Comparison of ENCODE assay signal across 19 cellular contexts in the genomic region with DNA sequence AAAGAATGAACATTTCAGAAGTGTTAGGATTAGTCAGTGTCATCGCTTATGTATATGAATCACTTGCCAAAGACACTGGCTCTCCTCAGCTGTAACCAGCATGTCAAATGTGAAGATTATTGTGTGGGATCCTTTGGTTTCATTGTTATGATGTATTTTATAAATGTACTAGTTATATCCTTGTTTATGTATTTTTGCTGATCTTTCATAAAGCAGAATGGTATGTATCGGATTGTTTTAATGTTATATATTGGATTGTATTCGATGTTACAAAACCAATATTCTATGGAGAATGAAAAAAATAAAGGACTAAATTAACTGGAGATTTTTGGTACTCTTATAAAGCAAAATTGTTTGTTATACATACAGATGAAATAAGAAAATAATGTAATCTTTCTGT. TPM values are rescaled to one million over a fixed set of nuclear protein-coding genes. Genes with fewer than 3 reads are reported as not detected.
A peak's percentile ranks its signal among the peaks of the same experiment; 100 is the strongest.
DNase-seq lines count a peak whose midpoint lies in the region; ATAC-seq, FAIRE-seq and TF ChIP-seq lines count a peak whose summit lies in the region.
"Had no signal": no experiment of that assay in that cellular context is flagged by ENCODE, and none has a peak within 500 bp of the region (broad histone marks: within the 10 kb centered on the region; RNA-seq: fewer than 3 reads in every experiment).

No MANE protein-coding gene starts in this region.

- H3K9me3 ChIP-seq in HepG2 (ENCODE audit: low read length), result no peaks in the 10 kb centered on the region
- H3K9me3 ChIP-seq in right lobe of liver, result no peaks in the 10 kb centered on the region
- H3K9me3 ChIP-seq in K562 (replicated peaks; ENCODE audit: control insufficient read depth, insufficient read depth, low read depth, low read length), result no peaks in the 10 kb centered on the region

- H4K20me1 ChIP-seq in HepG2 (ENCODE audit: insufficient read depth, low read length) (no peaks in the 10 kb centered on the region), K562 (replicated peaks; ENCODE audit: control insufficient read depth, insufficient read depth, low read length) (no peaks in the 10 kb centered on the region)

- no peak for FAIRE-seq in HepG2 (lab: Jason Lieb, UNC)
- no peak for FAIRE-seq in K562 (lab: Jason Lieb, UNC)
- FAIRE-seq: GM12892, GM19239, H1 had no signal

- no peak overlapping the region for H3K4me3 ChIP-seq in HepG2 (replicated peaks in 1 of 3; ENCODE audit: insufficient read depth in 1 of 3, low read depth in 2 of 3, low read length in 3 of 3)
- no peak overlapping the region for H3K4me3 ChIP-seq in right lobe of liver
- H3K4me3 ChIP-seq in K562, result no peak overlapping the region
- H3K4me3 ChIP-seq: GM23248 had no signal

- H3K9ac ChIP-seq in HepG2 (ENCODE audit: insufficient read depth, low read depth, low read length) (no peak overlapping the region), K562 (ENCODE audit: insufficient read depth in 1 of 2, low read depth in 2 of 2, low read length in 2 of 2) (no peak overlapping the region)
- H3K9ac ChIP-seq: GM23248 had no signal

- H3K4me1 ChIP-seq in HepG2 (ENCODE audit: insufficient read depth, low read length) (no peaks in the 10 kb centered on the region), right lobe of liver (no peaks in the 10 kb centered on the region), K562 (replicated peaks in 1 of 2; ENCODE audit: control insufficient read depth in 2 of 2, insufficient read depth in 2 of 2, low read length in 2 of 2) (no peaks in the 10 kb centered on the region)

- intact Hi-C loops in HepG2 (cut with micrococcal nuclease; ENCODE audit: unreplicated experiment), result no loop called here
- intact Hi-C loops in right lobe of liver (cut with DNase I), result no loop called here
- intact Hi-C loops in K562 (cut with micrococcal nuclease), result no loop called here

- no peak for TF ChIP-seq RAD21 in HepG2 (CRISPR knock-in tag; IDR thresholded peaks at IDR 0.05)
- no peak for TF ChIP-seq RAD21 in K562 (CRISPR knock-in tag; conservative IDR thresholded peaks at IDR 0.05 in 1 of 2, IDR thresholded peaks at IDR 0.05 in 1 of 2)

- POLR2A ChIA-PET in HepG2 (lab: Yijun Ruan, JAX), result no interaction called here
- POLR2A ChIA-PET in K562 (lab: Yijun Ruan, JAX), result interaction anchor here (1.0 kb wide), 1 partner anchor 8 kb away, joined by 3 read pairs; no protein-coding TSS in a partner anchor

- CTCF ChIA-PET in HepG2 (lab: Yijun Ruan, JAX; ENCODE audit: low intra/inter-chr PET ratio, low total read pairs), result no interaction called here
- CTCF ChIA-PET in K562 (lab: Yijun Ruan, JAX; ENCODE audit: low intra/inter-chr PET ratio), result no interaction called here

- H3K9me1 ChIP-seq in K562 (ENCODE audit: control insufficient read depth, insufficient read depth, low read length), result no peaks in the 10 kb centered on the region

- in situ Hi-C loops in HepG2 (cut with HindIII; ENCODE audit: extremely low pct_ligation_motif_present, low pct_unique_long_range_greater_than_20kb) (no loop called here), K562 (cut with MboI) (no loop called here)

- H3K27ac ChIP-seq in HepG2 (ENCODE audit: extremely low read length, insufficient read depth, low read length), result no peak overlapping the region
- H3K27ac ChIP-seq in right lobe of liver, result no peak overlapping the region
- H3K27ac ChIP-seq in K562 (ENCODE audit: extremely low read depth, low read depth, low read length), result no peak overlapping the region
- H3K27ac ChIP-seq: 22Rv1, GM23248 had no signal

- WGBS in HepG2 (ENCODE audit: low lambda C conversion rate), result 97% methylated on average over 3 of the region's 3 CpGs
- WGBS in right lobe of liver (ENCODE audit: insufficient coverage, low coverage, low lambda C conversion rate, missing lambda C conversion rate), result 92% methylated on average over 3 of the region's 3 CpGs
- WGBS in K562 (ENCODE audit: insufficient coverage, low coverage, missing lambda C conversion rate), result 43% methylated on average over 3 of the region's 3 CpGs

- no peak for ATAC-seq in HepG2
- no peak for ATAC-seq in right lobe of liver
- no peak for ATAC-seq in K562

- BruUV-seq in HepG2 (replicated peaks; lab: Mats Ljungman, UMichigan) (no TSS peak), K562 (replicated peaks; lab: Mats Ljungman, UMichigan) (no TSS peak)

- no peaks in the 10 kb centered on the region for H3K27me3 ChIP-seq in HepG2 (ENCODE audit: control insufficient read depth in 1 of 2, insufficient read depth in 2 of 2, low read length in 2 of 2)
- no peaks in the 10 kb centered on the region for H3K27me3 ChIP-seq in right lobe of liver
- peaks cover 0 to 4% of the 10 kb centered on the region in 2 experiments; a peak in 2 of 5 replicates for H3K27me3 ChIP-seq in K562 (ENCODE audit: control insufficient read depth in 2 of 2, insufficient read depth in 2 of 2, low read length in 2 of 2)

- H3K4me2 ChIP-seq in HepG2 (ENCODE audit: low read depth, low read length) (no peak overlapping the region), K562 (ENCODE audit: insufficient read depth, low read length) (no peak overlapping the region)

- no peak overlapping the region for H2AFZ ChIP-seq in HepG2 (ENCODE audit: low read length)
- H2AFZ ChIP-seq in K562 (ENCODE audit: low read depth, low read length), result no peak overlapping the region
- H2AFZ ChIP-seq: GM23248 had no signal

- TF ChIP-seq EP300 in HepG2 (IDR thresholded peaks at IDR 0.05; ENCODE audit: low read depth in 2 of 2, low read length in 2 of 2) (no peak), HepG2 (CRISPR knock-in tag; IDR thresholded peaks at IDR 0.05; ENCODE audit: borderline replicate concordance) (no peak), K562 (IDR thresholded peaks at IDR 0.05; ENCODE audit: low read length) (no peak)

- no peak for TF ChIP-seq POLR2A in HepG2 (IDR thresholded peaks at IDR 0.05; ENCODE audit: insufficient read depth in 1 of 2, low read depth in 2 of 2, low read length in 2 of 2)
- no peak for TF ChIP-seq POLR2A in right lobe of liver (IDR thresholded peaks at IDR 0.05)
- TF ChIP-seq POLR2A in K562 (conservative IDR thresholded peaks at IDR 0.05), result no peak

- H3K79me2 ChIP-seq in HepG2 (ENCODE audit: insufficient read depth, low read length) (no peaks in the 10 kb centered on the region), K562 (ENCODE audit: control insufficient read depth, insufficient read depth, low read length) (no peaks in the 10 kb centered on the region)

- TF ChIP-seq CTCF in HepG2 (CRISPR knock-in tag; IDR thresholded peaks at IDR 0.05), result no peak
- TF ChIP-seq CTCF in right lobe of liver (IDR thresholded peaks at IDR 0.05), result no peak
- TF ChIP-seq CTCF in K562 (IDR thresholded peaks at IDR 0.05 in 2 of 3, conservative IDR thresholded peaks at IDR 0.05 in 1 of 3; ENCODE audit: insufficient read depth in 2 of 3, low read depth in 1 of 3, low read length in 3 of 3), result no peak

- DNase-seq in HepG2 (ENCODE audit: low spot score) (no peak), right lobe of liver (no peak), K562 (ENCODE audit: extremely low read depth in 1 of 4, low spot score in 3 of 4) (no peak), superior temporal gyrus (ENCODE audit: extremely low spot score) (peak; percentile 30), NCI-H1930 (lab: John Stamatoyannopoulos, UW) (no peak), SHP77 (lab: John Stamatoyannopoulos, UW) (no peak)
- DNase-seq: C1 segment of cervical spinal cord; Calu3; CD4-positive, alpha-beta memory T cell; COR-L47; DMS53; DMS79 treated with DMSO at 0.1 percent for 48 hours; GM23248; H7; HCEC 1CT had no signal

- H3K36me3 ChIP-seq in HepG2 (replicated peaks in 1 of 2; ENCODE audit: control insufficient read depth in 1 of 2, insufficient read depth in 2 of 2, low read length in 2 of 2), result peaks cover 3 to 12% of the 10 kb centered on the region in 2 experiments; a peak in 4 of 5 replicates
- H3K36me3 ChIP-seq in right lobe of liver, result peaks cover 0 to 27% (median 8%) of the 10 kb centered on the region in 4 donors
- H3K36me3 ChIP-seq in K562 (ENCODE audit: control insufficient read depth, insufficient read depth, low read length), result no peaks in the 10 kb centered on the region

RNA-seq across cellular contexts. Expression of gene ACADSB, which starts 49.2 kb away (rescaled TPM):
- total RNA-seq in HepG2 (2016; rRNA removed; fragmentation: Illumina TruSeq; extraction: Trizol), result 80.0 and 186 TPM in 2 replicates
- 4.1 and 6.0 TPM in 2 replicates for total RNA-seq in HepG2 (2016; cell fraction: cytosol; rRNA removed; fragmentation: Illumina TruSeq; extraction: Trizol; ENCODE audit: low read depth)
- 83.2 and 181 TPM in 2 replicates for total RNA-seq in HepG2 (2016; cell fraction: insoluble cytoplasmic fraction; rRNA removed; fragmentation: Illumina TruSeq; extraction: Trizol)
- 18.7 and 22.3 TPM in 2 replicates for total RNA-seq in HepG2 (2016; cell fraction: membrane; rRNA removed; fragmentation: Illumina TruSeq; extraction: Trizol)
- total RNA-seq in HepG2 (2016; cell fraction: nucleus; rRNA removed; fragmentation: Illumina TruSeq; extraction: Trizol), result 56.2 and 60.6 TPM in 2 replicates
- polyA plus RNA-seq in HepG2 (2011; rRNA removed), result 76.6 and 87.6 TPM in 2 replicates
- 29.9 and 54.9 TPM in 2 replicates for polyA plus RNA-seq in HepG2 (2011; cell fraction: cytosol; rRNA removed)
- 44.5 and 55.6 TPM in 2 replicates for polyA plus RNA-seq in HepG2 (2011; cell fraction: nucleus; rRNA removed)
- polyA plus RNA-seq in HepG2 (2012), result 86.5 and 157 TPM in 2 replicates
- polyA plus RNA-seq in HepG2 (2016; cell fraction: cytosol; fragmentation: Illumina TruSeq; extraction: Trizol; ENCODE audit: low read depth), result 2.0 and 3.4 TPM in 2 replicates
- polyA plus RNA-seq in HepG2 (2016; cell fraction: insoluble cytoplasmic fraction; fragmentation: Illumina TruSeq; extraction: Trizol; ENCODE audit: low read depth), result 165 TPM in 2 replicates
- 8.4 and 9.5 TPM in 2 replicates for polyA plus RNA-seq in HepG2 (2016; cell fraction: membrane; fragmentation: Illumina TruSeq; extraction: Trizol; ENCODE audit: low read depth)
- 75.5 and 83.4 TPM in 2 replicates for polyA plus RNA-seq in HepG2 (2016; cell fraction: nucleus; fragmentation: Illumina TruSeq; extraction: Trizol; ENCODE audit: insufficient read depth, low read depth)
- 1.1 and 23.6 TPM in 2 replicates for polyA minus RNA-seq in HepG2 (2011; rRNA and poly(A)+ RNA removed; ENCODE audit: low replicate concordance)
- 44.7 and 65.6 TPM in 2 replicates for polyA minus RNA-seq in HepG2 (2011; cell fraction: cytosol; rRNA and poly(A)+ RNA removed)
- polyA minus RNA-seq in HepG2 (2011; cell fraction: nucleus; rRNA and poly(A)+ RNA removed), result 83.4 and 110 TPM in 2 replicates
- total RNA-seq in right lobe of liver, result 100 to 1,000 TPM in 4 of 6 experiments, 10 to 100 TPM in 2; 73.6 to 591 (median 273) TPM
- total RNA-seq in K562 (2011; cell fraction: chromatin; rRNA removed; ENCODE audit: low replicate concordance), result 4.9 and 17.0 TPM in 2 replicates
- total RNA-seq in K562 (2011; cell fraction: nucleolus; rRNA removed), result 2.0 and 4.6 TPM in 2 replicates
- 3.4 and 5.6 TPM in 2 replicates for total RNA-seq in K562 (2011; cell fraction: nucleoplasm; rRNA removed)
- total RNA-seq in K562 (2014; rRNA removed), result 2.9 TPM in 2 replicates
- total RNA-seq in K562 (2014; rRNA removed; fragmentation: Illumina TruSeq; extraction: Trizol), result 4.0 and 5.7 TPM in 2 replicates
- total RNA-seq in K562 (2015; rRNA removed; fragmentation: Illumina TruSeq; extraction: Trizol), result 4.6 TPM in 2 replicates
- total RNA-seq in K562 (2021), result 7.8 and 8.0 TPM in 2 replicates
- polyA plus RNA-seq in K562 (2011; rRNA removed), result 8.0 TPM in 2 replicates
- 1.2 and 2.4 TPM in 2 replicates for polyA plus RNA-seq in K562 (2011; cell fraction: cytosol; rRNA removed)
- 6.6 and 15.4 TPM in 2 replicates for polyA plus RNA-seq in K562 (2011; cell fraction: nucleus; rRNA removed)
- 3.4 TPM in 2 replicates for polyA plus RNA-seq in K562 (2012)
- polyA plus RNA-seq in K562 (2014; fragmentation: Illumina TruSeq; extraction: Trizol), result 5.0 and 5.8 TPM in 2 replicates
- polyA plus RNA-seq in K562 (2014; fragmentation: Nextera tagmentation; extraction: Ambion mirVana), result 1 to 10 TPM; 4.7 to 9.1 TPM
- 5.5 and 6.0 TPM in 2 replicates for polyA plus RNA-seq in K562 (2014; rRNA removed)
- polyA minus RNA-seq in K562 (2011; rRNA and poly(A)+ RNA removed), result 6.0 and 6.2 TPM in 2 replicates
- polyA minus RNA-seq in K562 (2011; cell fraction: cytosol; rRNA and poly(A)+ RNA removed), result 2.4 and 3.2 TPM in 2 replicates
- polyA minus RNA-seq in K562 (2011; cell fraction: nucleus; rRNA and poly(A)+ RNA removed), result 3.1 and 6.6 TPM in 2 replicates

RNA-seq across cellular contexts. Expression of gene IKZF5, which starts 49.4 kb away (rescaled TPM):
- total RNA-seq in HepG2 (2016; rRNA removed; fragmentation: Illumina TruSeq; extraction: Trizol) (3.7 and 4.1 TPM in 2 replicates), right lobe of liver (10 to 100 TPM in 2 of 6 experiments, 1 to 10 TPM in 4; 4.1 to 15.8 (median 8.3) TPM), K562 (2014; rRNA removed) (3.8 and 5.4 TPM in 2 replicates), K562 (2014; rRNA removed; fragmentation: Illumina TruSeq; extraction: Trizol) (6.1 and 8.5 TPM in 2 replicates), K562 (2015; rRNA removed; fragmentation: Illumina TruSeq; extraction: Trizol) (4.4 and 5.4 TPM in 2 replicates), K562 (2021) (11.3 and 12.7 TPM in 2 replicates)
- total RNA-seq in HepG2 (2016; cell fraction: cytosol; rRNA removed; fragmentation: Illumina TruSeq; extraction: Trizol; ENCODE audit: low read depth), result 0.61 and 0.62 TPM in 2 replicates
- 3.1 and 4.8 TPM in 2 replicates for total RNA-seq in HepG2 (2016; cell fraction: insoluble cytoplasmic fraction; rRNA removed; fragmentation: Illumina TruSeq; extraction: Trizol)
- total RNA-seq in HepG2 (2016; cell fraction: membrane; rRNA removed; fragmentation: Illumina TruSeq; extraction: Trizol), result 2.5 and 3.3 TPM in 2 replicates
- 8.2 and 9.7 TPM in 2 replicates for total RNA-seq in HepG2 (2016; cell fraction: nucleus; rRNA removed; fragmentation: Illumina TruSeq; extraction: Trizol)
- polyA plus RNA-seq in HepG2 (2011; rRNA removed) (11.3 and 12.0 TPM in 2 replicates), K562 (2011; rRNA removed) (12.4 and 12.5 TPM in 2 replicates), K562 (2014; fragmentation: Illumina TruSeq; extraction: Trizol) (12.9 and 19.6 TPM in 2 replicates), K562 (2014; fragmentation: Nextera tagmentation; extraction: Ambion mirVana) (10 to 100 TPM; 11.2 to 13.8 TPM), K562 (2014; rRNA removed) (8.5 and 13.6 TPM in 2 replicates)
- polyA plus RNA-seq in HepG2 (2011; cell fraction: cytosol; rRNA removed), result 4.6 and 5.5 TPM in 2 replicates
- polyA plus RNA-seq in HepG2 (2011; cell fraction: nucleus; rRNA removed), result 12.2 and 13.5 TPM in 2 replicates
- 9.4 and 13.5 TPM in 2 replicates for polyA plus RNA-seq in HepG2 (2012)
- polyA plus RNA-seq in HepG2 (2016; cell fraction: cytosol; fragmentation: Illumina TruSeq; extraction: Trizol; ENCODE audit: low read depth), result 1.1 and 1.2 TPM in 2 replicates
- 13.5 and 14.5 TPM in 2 replicates for polyA plus RNA-seq in HepG2 (2016; cell fraction: insoluble cytoplasmic fraction; fragmentation: Illumina TruSeq; extraction: Trizol; ENCODE audit: low read depth)
- polyA plus RNA-seq in HepG2 (2016; cell fraction: membrane; fragmentation: Illumina TruSeq; extraction: Trizol; ENCODE audit: low read depth), result 3.2 and 5.6 TPM in 2 replicates
- polyA plus RNA-seq in HepG2 (2016; cell fraction: nucleus; fragmentation: Illumina TruSeq; extraction: Trizol; ENCODE audit: insufficient read depth, low read depth), result 18.6 and 19.5 TPM in 2 replicates
- polyA minus RNA-seq in HepG2 (2011; rRNA and poly(A)+ RNA removed; ENCODE audit: low replicate concordance), result 6.1 and 9.1 TPM in 2 replicates
- polyA minus RNA-seq in HepG2 (2011; cell fraction: cytosol; rRNA and poly(A)+ RNA removed), result 4.9 and 5.3 TPM in 2 replicates
- polyA minus RNA-seq in HepG2 (2011; cell fraction: nucleus; rRNA and poly(A)+ RNA removed), result 21.5 and 26.7 TPM in 2 replicates
- total RNA-seq in K562 (2011; cell fraction: chromatin; rRNA removed; ENCODE audit: low replicate concordance), result 9.1 and 30.0 TPM in 2 replicates
- total RNA-seq in K562 (2011; cell fraction: nucleolus; rRNA removed), result 5.0 and 6.7 TPM in 2 replicates
- 12.0 and 18.2 TPM in 2 replicates for total RNA-seq in K562 (2011; cell fraction: nucleoplasm; rRNA removed)
- polyA plus RNA-seq in K562 (2011; cell fraction: cytosol; rRNA removed), result 5.4 and 6.6 TPM in 2 replicates
- polyA plus RNA-seq in K562 (2011; cell fraction: nucleus; rRNA removed), result 12.2 and 12.3 TPM in 2 replicates
- 4.7 and 7.7 TPM in 2 replicates for polyA plus RNA-seq in K562 (2012)
- 13.9 and 15.3 TPM in 2 replicates for polyA minus RNA-seq in K562 (2011; rRNA and poly(A)+ RNA removed)
- polyA minus RNA-seq in K562 (2011; cell fraction: cytosol; rRNA and poly(A)+ RNA removed), result 4.0 and 5.3 TPM in 2 replicates
- polyA minus RNA-seq in K562 (2011; cell fraction: nucleus; rRNA and poly(A)+ RNA removed), result 5.5 and 10.9 TPM in 2 replicates

Comparison
In these comparisons a context has a peak if more than half of its experiments do, and no peak if none do; other contexts are left out.
1. Of the 241 proteins assayed by ChIP-seq in both HepG2 and K562: peak only in HepG2: MAFF and MAFK; only in K562: none; in both: none; in neither: 239.